ENCODE assay signal across 1 cellular context in genomic region chrX:152641256-152641875, GRCh38.
TF ChIP-seq lines count a peak whose summit lies in the region.

No MANE protein-coding gene starts in this region.

TF ChIP-seq in H1, 55 proteins besides CTCF, POLR2A, EP300 and RAD21:
- TF ChIP-seq TCF12 (IDR thresholded peaks at IDR 0.05; ENCODE audit: low read depth, low read length) (0 out of 2 replicates have a peak, but pooled peaks have one; percentile 24), ZNF274 (IDR thresholded peaks at IDR 0.05; ENCODE audit: borderline replicate concordance, extremely low read depth, low read length) (no peak), NANOG (IDR thresholded peaks at IDR 0.05; ENCODE audit: insufficient read depth, low read depth, low read length, poor library complexity, severe bottlenecking) (peak; percentile 32), PHF8 (conservative IDR thresholded peaks at IDR 0.05; ENCODE audit: low read depth, low read length) (no peak), ASH2L (IDR thresholded peaks at IDR 0.05; ENCODE audit: low read length) (peak; percentile 28), ATF2 (IDR thresholded peaks at IDR 0.05; ENCODE audit: low read length) (no peak), CREB1 (IDR thresholded peaks at IDR 0.05) (no peak), SRF (IDR thresholded peaks at IDR 0.05; ENCODE audit: low read depth, low read length) (no peak), TEAD4 (IDR thresholded peaks at IDR 0.05; ENCODE audit: low read depth, low read length) (peak; percentile 64; the same call in 1 of the 2 replicates), POU5F1 (IDR thresholded peaks at IDR 0.05; ENCODE audit: low read depth, low read length) (peak; percentile 86), MAFK (IDR thresholded peaks at IDR 0.05; ENCODE audit: low read depth, low read length) (no peak), BACH1 (IDR thresholded peaks at IDR 0.05; ENCODE audit: low read length) (no peak), SUZ12 (IDR thresholded peaks at IDR 0.05; ENCODE audit: low read length) (no peak), TBP (IDR thresholded peaks at IDR 0.05; ENCODE audit: low read depth, low read length) (0 out of 2 replicates have a peak, but pooled peaks have one; percentile 12), SP1 (IDR thresholded peaks at IDR 0.05; ENCODE audit: low read depth, low read length) (peak; percentile 59; the same call in 1 of the 2 replicates), SIX5 (IDR thresholded peaks at IDR 0.05; ENCODE audit: low read depth, low read length) (no peak)
- TF ChIP-seq, protein P1, sequence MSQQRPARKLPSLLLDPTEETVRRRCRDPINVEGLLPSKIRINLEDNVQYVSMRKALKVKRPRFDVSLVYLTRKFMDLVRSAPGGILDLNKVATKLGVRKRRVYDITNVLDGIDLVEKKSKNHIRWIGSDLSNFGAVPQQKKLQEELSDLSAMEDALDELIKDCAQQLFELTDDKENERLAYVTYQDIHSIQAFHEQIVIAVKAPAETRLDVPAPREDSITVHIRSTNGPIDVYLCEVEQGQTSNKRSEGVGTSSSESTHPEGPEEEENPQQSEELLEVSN (IDR thresholded peaks at IDR 0.05): 0 out of 2 replicates have a peak, but pooled peaks have one; percentile 10
